In genomic region chr7:74272305-74273038, GRCh38 we compare ENCODE assay signal across 8 cellular contexts. TPM values are rescaled to one million over a fixed set of nuclear protein-coding genes. Genes with fewer than 3 reads are reported as not detected.
DNase-seq lines count a peak whose midpoint lies in the region; ATAC-seq and TF ChIP-seq lines count a peak whose summit lies in the region.

No MANE protein-coding gene starts in this region.

- peak; percentile 70 for ATAC-seq in HG03196 (IDR thresholded peaks at IDR 0.05; ENCODE audit: unreplicated experiment)

- peak overlapping the region; percentile 96 to 98 (median 98) for H3K27ac Mint-ChIP-seq in nephron

- H3K4me1 Mint-ChIP-seq in nephron: peaks cover 13% of the 10 kb centered on the region

- DNase-seq in BE2C (peak; percentile 92), GM19240 (ENCODE audit: insufficient read length, low spot score) (peak; percentile 87), SKM-1 (lab: John Stamatoyannopoulos, UW; ENCODE audit: unreplicated experiment) (peak; percentile 94), fibroblast of gingiva (ENCODE audit: low read depth) (peak; percentile 91), HT-29 (ENCODE audit: low spot score) (no peak), NCI-H2171 (lab: John Stamatoyannopoulos, UW) (no peak)

- H3K27me3 ChIP-seq in BE2C: no peaks in the 10 kb centered on the region

- no peaks in the 10 kb centered on the region for H3K27me3 Mint-ChIP-seq in nephron (ENCODE audit: low read depth)

- H3K36me3 Mint-ChIP-seq in nephron (ENCODE audit: low read depth): no peaks in the 10 kb centered on the region

- H3K36me3 ChIP-seq in BE2C: no peaks in the 10 kb centered on the region

- H3K4me1 ChIP-seq in BE2C: peaks cover 8% of the 10 kb centered on the region

- peak overlapping the region; percentile 20 to 44 (median 20) for H3K4me3 Mint-ChIP-seq in nephron

- TF ChIP-seq CTCF in BE2C (IDR thresholded peaks at IDR 0.05; ENCODE audit: low read depth, low read length) (no peak), nephron (IDR thresholded peaks at IDR 0.05; ENCODE audit: unreplicated experiment in 3 of 3) (no peak)

- no peaks in the 10 kb centered on the region for H3K9me3 ChIP-seq in BE2C

- no peak overlapping the region for H3K4me3 ChIP-seq in BE2C (ENCODE audit: low read depth, low read length)

- H3K9me3 Mint-ChIP-seq in nephron: no peaks in the 10 kb centered on the region

RNA-seq across cellular contexts. Expression of gene CLIP2, which starts 16.7 kb away (rescaled TPM):
- 55.1 TPM for polyA plus RNA-seq in BE2C (2012; ENCODE audit: insufficient read depth, insufficient read length, low read depth)
- total RNA-seq in HT-29 (2014; rRNA removed; shearing (Covaris generic)): 13.5 and 14.0 TPM in 2 replicates

RNA-seq across cellular contexts. Expression of gene RFC2, which starts 18.3 kb away (rescaled TPM):
- 47.7 TPM for polyA plus RNA-seq in BE2C (2012; ENCODE audit: insufficient read depth, insufficient read length, low read depth)
- 60.3 and 63.3 TPM in 2 replicates for total RNA-seq in HT-29 (2014; rRNA removed; shearing (Covaris generic))

Comparison
In these comparisons a context has a peak if more than half of its experiments do, and no peak if none do; other contexts are left out.
1. DNase-seq: peak in BE2C (single experiment), GM19240 (single experiment), SKM-1 (single experiment) and fibroblast of gingiva (single experiment); none in HT-29 (single experiment) and NCI-H2171 (single experiment).